In genomic region chr3:155386306-155386705, GRCh38 we compare ENCODE assay signal across 22 cellular contexts.
"Had no signal": no experiment of that assay in that cellular context is flagged by ENCODE, and none has a peak within 500 bp of the region (broad histone marks: within the 10 kb centered on the region; RNA-seq: fewer than 3 reads in every experiment).

No MANE protein-coding gene starts in this region.

- H3K4me1 Mint-ChIP-seq: stimulated activated naive B cell treated with anti-CD40 and anti-IgM and Interleukin-4, amounts not matched to agents 10 μg/mL and 1 μg/mL and 100 μg/mL, for 72 hours; T-cell had no signal

- ATAC-seq: activated naive CD4-positive, alpha-beta T cell treated with anti-CD3 and anti-CD28 coated beads, Interleukin-2, amount 50 U/mL, for 72 hours; mucosa of descending colon; stimulated activated naive B cell treated with anti-CD40 and anti-IgM and Interleukin-4, amounts not matched to agents 10 μg/mL and 1 μg/mL and 100 μg/mL, for 72 hours; T-cell had no signal

- H3K4me3 ChIP-seq: adrenal gland, cardiac muscle cell, mucosa of descending colon, sigmoid colon, smooth muscle cell, vagina had no signal

- H3K4me1 ChIP-seq: adrenal gland had no signal

- H3K4me2 ChIP-seq: smooth muscle cell had no signal

- H3K36me3 ChIP-seq: adrenal gland, cardiac muscle cell, sigmoid colon, vagina had no signal

- H3K9me3 Mint-ChIP-seq: activated naive CD4-positive, alpha-beta T cell treated with anti-CD3 and anti-CD28 coated beads, Interleukin-2, amount 50 U/mL, for 72 hours; dendritic cell treated with granulocyte-macrophage colony-stimulating factor and Interleukin-4, amounts not matched to agents 40 ng/mL and 50 ng/mL, for 4 days; stimulated activated naive B cell treated with anti-CD40 and anti-IgM and Interleukin-4, amounts not matched to agents 10 μg/mL and 1 μg/mL and 100 μg/mL, for 72 hours; T-cell; T-helper 2 cell treated with Interferon-gamma antibody and Interleukin-4, amounts not matched to agents 5 μg/mL and 100 μg/mL, for 36 hours had no signal

- DNase-seq: activated CD4-positive, alpha-beta T cell treated with anti-CD3 and anti-CD28 coated beads, Interleukin-2, amount 50 U/mL, for 1 hour; activated CD4-positive, CD25-positive, alpha-beta regulatory T cell treated with anti-CD3 and anti-CD28 coated beads, Interleukin-2, amount 50 U/mL, for 72 hours; activated gamma-delta T cell treated with Interleukin-2 at 50 U/mL for 16 hours; activated T-cell treated with anti-CD3 and anti-CD28 coated beads, Interleukin-2, amount 50 U/mL, for 1 hour; adrenal gland; effector CD4-positive, alpha-beta T cell; mesenchymal stem cell; mucosa of descending colon; nucleus accumbens; sigmoid colon; stimulated activated CD4-positive, alpha-beta T cell treated with anti-CD3 and anti-CD28 coated beads, Interleukin-15, amount 100 ng/mL, for 24 hours; stimulated activated CD8-positive, alpha-beta memory T cell treated with anti-CD3 and anti-CD28 coated beads, Interleukin-4, amount 100 ng/mL, for 48 hours; stimulated activated naive B cell treated with anti-CD40 and anti-IgM and Interleukin-4, amounts not matched to agents 10 μg/mL and 1 μg/mL and 100 μg/mL, for 72 hours; T-cell; trophoblast cell had no signal

- H3K36me3 Mint-ChIP-seq: activated naive CD4-positive, alpha-beta T cell treated with anti-CD3 and anti-CD28 coated beads, Interleukin-2, amount 50 U/mL, for 72 hours; stimulated activated naive B cell treated with anti-CD40 and anti-IgM and Interleukin-4, amounts not matched to agents 10 μg/mL and 1 μg/mL and 100 μg/mL, for 72 hours; T-cell had no signal

- H3K4me3 Mint-ChIP-seq: dendritic cell treated with granulocyte-macrophage colony-stimulating factor and Interleukin-4, amounts not matched to agents 40 ng/mL and 50 ng/mL, for 4 days; stimulated activated naive B cell treated with anti-CD40 and anti-IgM and Interleukin-4, amounts not matched to agents 10 μg/mL and 1 μg/mL and 100 μg/mL, for 72 hours; T-cell; T-helper 2 cell treated with Interferon-gamma antibody and Interleukin-4, amounts not matched to agents 5 μg/mL and 100 μg/mL, for 36 hours had no signal

- H3K27ac Mint-ChIP-seq: activated naive CD4-positive, alpha-beta T cell treated with anti-CD3 and anti-CD28 coated beads, Interleukin-2, amount 50 U/mL, for 72 hours; dendritic cell treated with granulocyte-macrophage colony-stimulating factor and Interleukin-4, amounts not matched to agents 40 ng/mL and 50 ng/mL, for 4 days; stimulated activated naive B cell treated with anti-CD40 and anti-IgM and Interleukin-4, amounts not matched to agents 10 μg/mL and 1 μg/mL and 100 μg/mL, for 72 hours; T-cell; T-helper 2 cell treated with Interferon-gamma antibody and Interleukin-4, amounts not matched to agents 5 μg/mL and 100 μg/mL, for 36 hours had no signal

- H3K27me3 Mint-ChIP-seq: stimulated activated naive B cell treated with anti-CD40 and anti-IgM and Interleukin-4, amounts not matched to agents 10 μg/mL and 1 μg/mL and 100 μg/mL, for 72 hours had no signal

- H3K27me3 ChIP-seq: adrenal gland, cardiac muscle cell, sigmoid colon, vagina had no signal

- H3K9me3 ChIP-seq: adrenal gland, mucosa of descending colon, sigmoid colon, vagina had no signal

- H3K27ac ChIP-seq: adrenal gland, cardiac muscle cell, sigmoid colon, vagina, VCaP had no signal
